Comparison of ENCODE assay signal across 8 cellular contexts in genomic region chr19:36417752-36418286, GRCh38. TPM values are rescaled to one million over a fixed set of nuclear protein-coding genes. Genes with fewer than 3 reads are reported as not detected.
DNase-seq lines count a peak whose midpoint lies in the region; ATAC-seq, FAIRE-seq and TF ChIP-seq lines count a peak whose summit lies in the region.

No MANE protein-coding gene starts in this region.

- peaks cover 8 to 10% of the 10 kb centered on the region in 2 donors for H3K4me1 ChIP-seq in thoracic aorta (ENCODE audit: control insufficient read depth in 1 of 2, low read depth in 2 of 2)

- H3K36me3 Mint-ChIP-seq in activated CD4-positive, alpha-beta T cell treated with anti-CD3 and anti-CD28 coated beads, Interleukin-2, amount 10 ng/mL, durations not matched to agents 7 days and 5 days (ENCODE audit: low read depth) = peaks cover 60% of the 10 kb centered on the region
- peaks cover 76% of the 10 kb centered on the region for H3K36me3 Mint-ChIP-seq in activated naive CD8-positive, alpha-beta T cell treated with anti-CD3 and anti-CD28 coated beads for 36 hours

- no peak for ATAC-seq in thoracic aorta (ENCODE audit: insufficient number of reproducible peaks, low FRiP score, low read depth)

- peak overlapping the region; percentile 87 for H3K27ac ChIP-seq in layer of hippocampus (ENCODE audit: low read depth, low read length)
- H3K27ac ChIP-seq in thoracic aorta = peak overlapping the region; percentile 61 to 85

- DNase-seq in activated CD4-positive, alpha-beta T cell treated with anti-CD3 and anti-CD28 coated beads, Interleukin-2, amount 10 ng/mL, durations not matched to agents 7 days and 5 days = no peak
- DNase-seq in activated CD4-positive, alpha-beta T cell treated with anti-CD3 and anti-CD28 coated beads, Interleukin-2, amount 50 U/mL, for 1 hour = no peak
- no peak for DNase-seq in activated naive CD8-positive, alpha-beta T cell treated with anti-CD3 and anti-CD28 coated beads for 36 hours
- DNase-seq in thoracic aorta (ENCODE audit: low spot score) = no peak
- no peak for DNase-seq in HTR-8/SVneo (ENCODE audit: insufficient read length, low spot score)
- no peak for DNase-seq in NCI-H2196 treated with DMSO at 0.1 percent for 48 hours (lab: John Stamatoyannopoulos, UW; ENCODE audit: unreplicated experiment)
- no peak for DNase-seq in mucosa of gallbladder (ENCODE audit: low spot score)

- H3K4me1 Mint-ChIP-seq in activated CD4-positive, alpha-beta T cell treated with anti-CD3 and anti-CD28 coated beads, Interleukin-2, amount 10 ng/mL, durations not matched to agents 7 days and 5 days = peaks cover 25% of the 10 kb centered on the region
- peaks cover 15% of the 10 kb centered on the region for H3K4me1 Mint-ChIP-seq in activated naive CD8-positive, alpha-beta T cell treated with anti-CD3 and anti-CD28 coated beads for 36 hours

- TF ChIP-seq CTCF in thoracic aorta (IDR thresholded peaks at IDR 0.05) = no peak

- H3K27me3 Mint-ChIP-seq in activated CD4-positive, alpha-beta T cell treated with anti-CD3 and anti-CD28 coated beads, Interleukin-2, amount 10 ng/mL, durations not matched to agents 7 days and 5 days = peaks cover 11% of the 10 kb centered on the region
- peaks cover 26% of the 10 kb centered on the region for H3K27me3 Mint-ChIP-seq in activated naive CD8-positive, alpha-beta T cell treated with anti-CD3 and anti-CD28 coated beads for 36 hours

- CTCF ChIA-PET in activated CD4-positive, alpha-beta T cell treated with anti-CD3 and anti-CD28 coated beads, Interleukin-2, amount 10 ng/mL, durations not matched to agents 7 days and 5 days (lab: Charles Lee) = no interaction called here

- peak overlapping the region; percentile 80 for H3K4me3 ChIP-seq in thoracic aorta

- no peak for FAIRE-seq in HTR-8/SVneo (lab: Jason Lieb, UNC)

- peak overlapping the region; percentile 97 for H3K27ac Mint-ChIP-seq in activated CD4-positive, alpha-beta T cell treated with anti-CD3 and anti-CD28 coated beads, Interleukin-2, amount 10 ng/mL, durations not matched to agents 7 days and 5 days
- H3K27ac Mint-ChIP-seq in activated naive CD8-positive, alpha-beta T cell treated with anti-CD3 and anti-CD28 coated beads for 36 hours = peak overlapping the region; percentile 96

- H3K9me3 ChIP-seq in thoracic aorta = peaks cover 6% of the 10 kb centered on the region

- POLR2A ChIA-PET in activated CD4-positive, alpha-beta T cell treated with anti-CD3 and anti-CD28 coated beads, Interleukin-2, amount 10 ng/mL, durations not matched to agents 7 days and 5 days (lab: Charles Lee) = no interaction called here

- H3K27me3 ChIP-seq in layer of hippocampus (ENCODE audit: control insufficient read depth, insufficient read depth, low read length) = no peaks in the 10 kb centered on the region
- H3K27me3 ChIP-seq in thoracic aorta (replicated peaks; ENCODE audit: insufficient read depth) = no peaks in the 10 kb centered on the region

- H3K36me3 ChIP-seq in thoracic aorta = peaks cover 5% of the 10 kb centered on the region

- peak overlapping the region; percentile 90 for H3K4me3 Mint-ChIP-seq in activated CD4-positive, alpha-beta T cell treated with anti-CD3 and anti-CD28 coated beads, Interleukin-2, amount 10 ng/mL, durations not matched to agents 7 days and 5 days
- peak overlapping the region; percentile 93 for H3K4me3 Mint-ChIP-seq in activated naive CD8-positive, alpha-beta T cell treated with anti-CD3 and anti-CD28 coated beads for 36 hours

- H3K9me3 Mint-ChIP-seq in activated CD4-positive, alpha-beta T cell treated with anti-CD3 and anti-CD28 coated beads, Interleukin-2, amount 10 ng/mL, durations not matched to agents 7 days and 5 days = peaks cover 40% of the 10 kb centered on the region
- peaks cover 37% of the 10 kb centered on the region for H3K9me3 Mint-ChIP-seq in activated naive CD8-positive, alpha-beta T cell treated with anti-CD3 and anti-CD28 coated beads for 36 hours

RNA-seq across cellular contexts. Expression of gene ZFP82, which starts 0.6 kb away (rescaled TPM):
- 1 to 10 TPM; 6.0 to 6.7 TPM for total RNA-seq in activated CD4-positive, alpha-beta T cell treated with anti-CD3 and anti-CD28 coated beads, Interleukin-2, amount 10 ng/mL, durations not matched to agents 7 days and 5 days
- total RNA-seq in activated naive CD8-positive, alpha-beta T cell treated with anti-CD3 and anti-CD28 coated beads for 36 hours = 1 to 10 TPM; 5.2 to 5.7 TPM
- total RNA-seq in thoracic aorta (10 to 100 TPM in 1 of 2 donors, 1 to 10 TPM in 1; 4.2 to 14.4 TPM), mucosa of gallbladder (6.9 TPM)

RNA-seq across cellular contexts. Expression of gene ZFP14, which starts 38.8 kb away (rescaled TPM):
- 1 to 10 TPM; 5.3 to 6.8 TPM for total RNA-seq in activated CD4-positive, alpha-beta T cell treated with anti-CD3 and anti-CD28 coated beads, Interleukin-2, amount 10 ng/mL, durations not matched to agents 7 days and 5 days
- total RNA-seq in activated naive CD8-positive, alpha-beta T cell treated with anti-CD3 and anti-CD28 coated beads for 36 hours = 1 to 10 TPM in 1 of 2 experiments, under 1 TPM in 1; 0.66 to 1.2 TPM
- total RNA-seq in thoracic aorta (1 to 10 TPM; 4.1 to 4.2 TPM), mucosa of gallbladder (12.0 TPM)
